9 cellular contexts compared by ENCODE assay signal in genomic region chr2:204452464-204453023, GRCh38.
DNase-seq lines count a peak whose midpoint lies in the region; ATAC-seq, FAIRE-seq and TF ChIP-seq lines count a peak whose summit lies in the region.
"Had no signal": no experiment of that assay in that cellular context is flagged by ENCODE, and none has a peak within 500 bp of the region (broad histone marks: within the 10 kb centered on the region; RNA-seq: fewer than 3 reads in every experiment).

No MANE protein-coding gene starts in this region.

- in situ Hi-C loops in G401 (cut with HindIII; ENCODE audit: low sequenced_read_pairs), result no loop called here

- H3K9me3 ChIP-seq in PC-3 (ENCODE audit: low read length), result no peaks in the 10 kb centered on the region
- no peaks in the 10 kb centered on the region for H3K9me3 ChIP-seq in pancreas

- H3K36me3 ChIP-seq in PC-3 (ENCODE audit: low read depth, low read length) (no peaks in the 10 kb centered on the region), pancreas (no peaks in the 10 kb centered on the region)

- H3K9ac ChIP-seq in PC-3 (ENCODE audit: low read length), result peak overlapping the region; percentile 48

- H3K27me3 ChIP-seq in PC-3 (ENCODE audit: low read length) (no peaks in the 10 kb centered on the region), pancreas (no peaks in the 10 kb centered on the region)

- peak overlapping the region; percentile 63 for H3K4me2 ChIP-seq in PC-3 (ENCODE audit: low read length)

- intact Hi-C loops in PC-3 (cut with micrococcal nuclease) (loop anchor here (1.0 to 10.0 kb wide), 4 partner anchors 20 to 192 kb away; no protein-coding TSS in a partner anchor), pancreas (cut with DNase I) (no loop called here), posterior vena cava (cut with DNase I) (no loop called here)

- CTCF ChIA-PET in PC-3 (lab: Charles Lee), result interaction anchor here (0.6 kb wide), 2 partner anchors 99 to 128 kb away, joined by 4 read pairs; no protein-coding TSS in a partner anchor

- peak; percentile 93 for FAIRE-seq in pancreas (lab: Jason Lieb, UNC)
- FAIRE-seq: frontal cortex had no signal

- H3K4me3 ChIP-seq in PC-3 (ENCODE audit: low read length) (peak overlapping the region; percentile 5; the same call in 1 of the 2 replicates), fibroblast of pulmonary artery (replicated peaks; ENCODE audit: low read depth, low read length) (no peak overlapping the region), pancreas (no peak overlapping the region)

- peak; percentile 97 for ATAC-seq in PC-3
- peak; percentile 61 to 90 (median 84) for ATAC-seq in pancreas
- ATAC-seq in HG02970 (IDR thresholded peaks at IDR 0.05; ENCODE audit: low FRiP score, unreplicated experiment), result no peak

- H3K27ac ChIP-seq in PC-3 (ENCODE audit: low read length) (peak overlapping the region; percentile 81), pancreas (peak overlapping the region in 1 of 4 donors; percentile 21)

- BruUV-seq in PC-3 (replicated peaks; lab: Mats Ljungman, UMichigan), result no TSS peak

- peaks cover 4% of the 10 kb centered on the region for H3F3A ChIP-seq in PC-3 (ENCODE audit: low read length, unreplicated experiment)

- H3K79me2 ChIP-seq in PC-3 (ENCODE audit: low read length), result no peaks in the 10 kb centered on the region

- no peak overlapping the region for H2AFZ ChIP-seq in PC-3 (ENCODE audit: low read length)

- H3K4me1 ChIP-seq in PC-3 (ENCODE audit: insufficient read depth, low read length), result peaks cover 22% of the 10 kb centered on the region
- peaks cover 6 to 8% (median 7%) of the 10 kb centered on the region in 3 donors for H3K4me1 ChIP-seq in pancreas

- DNase-seq in G401 (ENCODE audit: low spot score) (peak; percentile 14), PC-3 (peak; percentile 96), fibroblast of pulmonary artery (ENCODE audit: low read depth) (peak; percentile 94), pancreas (peak in 3 of 6 donors; percentile 6 to 21 (median 18)), 8988T (no peak), posterior vena cava (ENCODE audit: low spot score) (no peak), NCI-H2029 treated with DMSO at 0.1 percent for 48 hours (lab: John Stamatoyannopoulos, UW) (no peak)

- no peaks in the 10 kb centered on the region for H4K20me1 ChIP-seq in PC-3 (ENCODE audit: low read length)

- POLR2A ChIA-PET in PC-3 (lab: Charles Lee; ENCODE audit: unreplicated experiment), result interaction anchor here (0.7 kb wide), 1 partner anchor 9 kb away, joined by 4 read pairs; no protein-coding TSS in a partner anchor

- no peaks in the 10 kb centered on the region for H3K9me2 ChIP-seq in PC-3 (replicated peaks; ENCODE audit: low read length)

- WGBS in pancreas, 2 donors, result 57 to 59% methylated on average over 7 of the region's 7 CpGs

- TF ChIP-seq CTCF in PC-3 (conservative IDR thresholded peaks at IDR 0.05; ENCODE audit: low read depth, low read length) (no peak), fibroblast of pulmonary artery (IDR thresholded peaks at IDR 0.05; ENCODE audit: low read length, missing control alignments) (no peak), pancreas (IDR thresholded peaks at IDR 0.05) (no peak)

Comparison
In these comparisons a context has a peak if more than half of its experiments do, and no peak if none do; other contexts are left out.
1. DNase-seq: peak in G401 (single experiment), PC-3 (single experiment) and fibroblast of pulmonary artery (single experiment); none in 8988T (single experiment), posterior vena cava (single experiment) and NCI-H2029 treated with DMSO at 0.1 percent for 48 hours (single experiment).